9 cellular contexts compared by ENCODE assay signal in genomic region chr3:190701096-190701532, GRCh38.
A peak's percentile ranks its signal among the peaks of the same experiment; 100 is the strongest.
DNase-seq lines count a peak whose midpoint lies in the region; ATAC-seq and TF ChIP-seq lines count a peak whose summit lies in the region.
"Had no signal": no experiment of that assay in that cellular context is flagged by ENCODE, and none has a peak within 500 bp of the region (broad histone marks: within the 10 kb centered on the region; RNA-seq: fewer than 3 reads in every experiment).

No MANE protein-coding gene starts in this region.

- H3K27me3 ChIP-seq in PC-3 (ENCODE audit: low read length), result no peaks in the 10 kb centered on the region
- H3K27me3 ChIP-seq in CD8-positive, alpha-beta memory T cell (ENCODE audit: insufficient read depth, low read length, poor library complexity, severe bottlenecking), result no peaks in the 10 kb centered on the region

- H3K36me3 ChIP-seq in PC-3 (ENCODE audit: low read depth, low read length), result no peaks in the 10 kb centered on the region
- H3K36me3 ChIP-seq in CD8-positive, alpha-beta memory T cell (ENCODE audit: insufficient read depth, low read length), result no peaks in the 10 kb centered on the region

- H3K27ac Mint-ChIP-seq in endothelial cell (ENCODE audit: unreplicated experiment) (no peak overlapping the region), nephron progenitor cell (no peak overlapping the region)
- H3K27ac Mint-ChIP-seq in CD8-positive, alpha-beta memory T cell, result no peak overlapping the region
- H3K27ac Mint-ChIP-seq: activated B cell treated with CpG ODN at 0.5 μM for 24 hours had no signal

- no peaks in the 10 kb centered on the region for H3K9me3 Mint-ChIP-seq in endothelial cell (ENCODE audit: unreplicated experiment)
- no peaks in the 10 kb centered on the region for H3K9me3 Mint-ChIP-seq in nephron progenitor cell
- H3K9me3 Mint-ChIP-seq in CD8-positive, alpha-beta memory T cell, result peaks cover 0 to 4% (median 0%) of the 10 kb centered on the region in 5 donors
- H3K9me3 Mint-ChIP-seq: activated B cell treated with CpG ODN at 0.5 μM for 24 hours had no signal

- no peaks in the 10 kb centered on the region for H3F3A ChIP-seq in PC-3 (ENCODE audit: low read length, unreplicated experiment)

- H4K20me1 ChIP-seq in PC-3 (ENCODE audit: low read length), result no peaks in the 10 kb centered on the region

- H3K27me3 Mint-ChIP-seq in endothelial cell (ENCODE audit: unreplicated experiment), result no peaks in the 10 kb centered on the region
- peaks cover 3% of the 10 kb centered on the region for H3K27me3 Mint-ChIP-seq in nephron progenitor cell (ENCODE audit: low read depth, poor library complexity)
- peaks cover 0 to 9% of the 10 kb centered on the region in 2 donors for H3K27me3 Mint-ChIP-seq in CD8-positive, alpha-beta memory T cell

- no peaks in the 10 kb centered on the region for H3K36me3 Mint-ChIP-seq in endothelial cell (ENCODE audit: low read depth, unreplicated experiment)
- H3K36me3 Mint-ChIP-seq in nephron progenitor cell (ENCODE audit: low read depth), result no peaks in the 10 kb centered on the region
- H3K36me3 Mint-ChIP-seq in CD8-positive, alpha-beta memory T cell, result no peaks in the 10 kb centered on the region

- H3K4me1 ChIP-seq in PC-3 (ENCODE audit: insufficient read depth, low read length), result peaks cover 19% of the 10 kb centered on the region
- H3K4me1 ChIP-seq in CD8-positive, alpha-beta memory T cell (ENCODE audit: insufficient read depth, low read length), result no peaks in the 10 kb centered on the region

- H3K4me1 Mint-ChIP-seq in endothelial cell (ENCODE audit: unreplicated experiment) (peaks cover 2% of the 10 kb centered on the region), nephron progenitor cell (peaks cover 40% of the 10 kb centered on the region)
- H3K4me1 Mint-ChIP-seq in CD8-positive, alpha-beta memory T cell, result no peaks in the 10 kb centered on the region
- H3K4me1 Mint-ChIP-seq: activated B cell treated with CpG ODN at 0.5 μM for 24 hours had no signal

- H3K4me3 ChIP-seq in PC-3 (ENCODE audit: low read length), result no peak overlapping the region
- no peak overlapping the region for H3K4me3 ChIP-seq in CD8-positive, alpha-beta memory T cell (ENCODE audit: low read length)

- no peaks in the 10 kb centered on the region for H3K9me2 ChIP-seq in PC-3 (replicated peaks; ENCODE audit: low read length)

- H3K4me2 ChIP-seq in PC-3 (ENCODE audit: low read length), result peak overlapping the region; percentile 5; the same call in 1 of the 2 replicates

- ATAC-seq in HG03060 (IDR thresholded peaks at IDR 0.05; ENCODE audit: low read depth, unreplicated experiment), result peak; percentile 54
- ATAC-seq in PC-3, result peak; percentile 93
- no peak for ATAC-seq in GM21515 (IDR thresholded peaks at IDR 0.05; ENCODE audit: unreplicated experiment)
- no peak for ATAC-seq in GM21825 (IDR thresholded peaks at IDR 0.05; ENCODE audit: unreplicated experiment)

- H3K4me3 Mint-ChIP-seq in endothelial cell (ENCODE audit: unreplicated experiment), result no peak overlapping the region
- H3K4me3 Mint-ChIP-seq in nephron progenitor cell, result no peak overlapping the region
- H3K4me3 Mint-ChIP-seq in CD8-positive, alpha-beta memory T cell, result no peak overlapping the region
- H3K4me3 Mint-ChIP-seq: activated B cell treated with CpG ODN at 0.5 μM for 24 hours had no signal

- intact Hi-C loops in PC-3 (cut with micrococcal nuclease), result loop anchor here (1.0 to 5.0 kb wide), 5 partner anchors 110 to 1743 kb away; partner anchors contain the start of gene GMNC

- POLR2A ChIA-PET in PC-3 (lab: Charles Lee; ENCODE audit: unreplicated experiment), result interaction anchor here (0.6 kb wide), 2 partner anchors 11 to 629 kb away, joined by 3 read pairs; partner anchors contain the start of gene UTS2B
- POLR2A ChIA-PET in CD8-positive, alpha-beta memory T cell (lab: Charles Lee), result no interaction called here

- BruUV-seq in PC-3 (replicated peaks; lab: Mats Ljungman, UMichigan), result no TSS peak

- DNase-seq in ELF-1 (ENCODE audit: low read depth, low spot score) (peak; percentile 47), PC-3 (peak; percentile 87), endothelial cell (ENCODE audit: low spot score) (peak; percentile 42), nephron progenitor cell (peak; percentile 20)
- no peak for DNase-seq in CD8-positive, alpha-beta memory T cell
- DNase-seq: activated B cell treated with CpG ODN at 0.5 μM for 24 hours had no signal

- H3K79me2 ChIP-seq in PC-3 (ENCODE audit: low read length), result no peaks in the 10 kb centered on the region

- H2AFZ ChIP-seq in PC-3 (ENCODE audit: low read length), result 0 out of 2 replicates have a peak overlapping the region, but pooled peaks have one; percentile 11

- H3K27ac ChIP-seq in PC-3 (ENCODE audit: low read length), result no peak overlapping the region
- no peak overlapping the region for H3K27ac ChIP-seq in CD8-positive, alpha-beta memory T cell (ENCODE audit: low read depth, low read length)

- peak; percentile 95 for TF ChIP-seq CTCF in PC-3 (conservative IDR thresholded peaks at IDR 0.05; ENCODE audit: low read depth, low read length)
- TF ChIP-seq CTCF in endothelial cell (IDR thresholded peaks at IDR 0.05; ENCODE audit: unreplicated experiment), result no peak
- peak; percentile 52 for TF ChIP-seq CTCF in nephron progenitor cell (IDR thresholded peaks at IDR 0.05)

- CTCF ChIA-PET in PC-3 (lab: Charles Lee), result interaction anchor here (0.6 to 1.4 kb wide), 18 partner anchors 9 to 1873 kb away, joined by 3 to 15 read pairs (median 4); partner anchors contain the start of genes GMNC and IL1RAP
- CTCF ChIA-PET in CD8-positive, alpha-beta memory T cell (lab: Charles Lee), result no interaction called here

- H3K9me3 ChIP-seq in PC-3 (ENCODE audit: low read length), result no peaks in the 10 kb centered on the region
- no peaks in the 10 kb centered on the region for H3K9me3 ChIP-seq in CD8-positive, alpha-beta memory T cell (ENCODE audit: low read length)

- H3K9ac ChIP-seq in PC-3 (ENCODE audit: low read length), result no peak overlapping the region

Comparison
In these comparisons a context has a peak if more than half of its experiments do, and no peak if none do; other contexts are left out.
1. DNase-seq: peak in ELF-1 (single experiment), PC-3 (single experiment), endothelial cell (single experiment) and nephron progenitor cell (single experiment); none in CD8-positive, alpha-beta memory T cell (0 of 5).
2. ATAC-seq: peak in HG03060 (single experiment) and PC-3 (single experiment); none in GM21515 (single experiment) and GM21825 (single experiment).